ENCODE assay signal across 16 cellular contexts in genomic region chr7:119256001-119256400, GRCh38.
DNase-seq lines count a peak whose midpoint lies in the region; ATAC-seq lines count a peak whose summit lies in the region.
"Had no signal": no experiment of that assay in that cellular context is flagged by ENCODE, and none has a peak within 500 bp of the region (broad histone marks: within the 10 kb centered on the region; RNA-seq: fewer than 3 reads in every experiment).

No MANE protein-coding gene starts in this region.

- peak; percentile 37 for ATAC-seq in left lobe of liver
- ATAC-seq: Right ventricle myocardium inferior had no signal

- DNase-seq in NCI-H510A treated with DMSO at 0.1 percent for 48 hours (lab: John Stamatoyannopoulos, UW) (peak; percentile 1), NCI-H510A (lab: John Stamatoyannopoulos, UW) (no peak), DMS53 treated with DMSO at 0.1 percent for 48 hours (lab: John Stamatoyannopoulos, UW; ENCODE audit: unreplicated experiment) (peak; percentile 27), NCI-H69 (lab: John Stamatoyannopoulos, UW) (peak; percentile 66), left lobe of liver (ENCODE audit: low spot score) (no peak), NCI-H146 treated with DMSO at 0.1 percent for 48 hours (lab: John Stamatoyannopoulos, UW; ENCODE audit: unreplicated experiment) (no peak), occipital lobe (lab: John Stamatoyannopoulos, UW) (no peak)
- DNase-seq: Caco-2; CD4-positive, alpha-beta memory T cell; GM23248; H7; KBM-7; NCI-H1694 treated with DMSO at 0.1 percent for 48 hours; PC-9; T-helper 2 cell had no signal

Comparison
In these comparisons a context has a peak if more than half of its experiments do, and no peak if none do; other contexts are left out.
1. DNase-seq: peak in NCI-H510A treated with DMSO at 0.1 percent for 48 hours (single experiment), DMS53 treated with DMSO at 0.1 percent for 48 hours (single experiment) and NCI-H69 (single experiment); none in NCI-H510A (single experiment), left lobe of liver (single experiment), NCI-H146 treated with DMSO at 0.1 percent for 48 hours (single experiment) and occipital lobe (single experiment).